Comparison of ENCODE assay signal across 1 cellular context in genomic region chr3:66500575-66501482, GRCh38.
TF ChIP-seq lines count a peak whose summit lies in the region.

LRIG1 (minus strand) TSS chr3:66501022; CDS start chr3:66500407, 615 bp downstream.

TF ChIP-seq in HepG2, 621 proteins besides CTCF, POLR2A, EP300 and RAD21 (continued from another document and continues in another):
- 0 out of 2 replicates have a peak, but pooled peaks have one; percentile 53 for TF ChIP-seq ZBTB4 (CRISPR knock-in tag; IDR thresholded peaks at IDR 0.05; ENCODE audit: borderline replicate concordance)
- peak; percentile 66; the same call in 1 of the 2 replicates for TF ChIP-seq PITX1 (CRISPR knock-in tag; IDR thresholded peaks at IDR 0.05)
- TF ChIP-seq ZHX2 (IDR thresholded peaks at IDR 0.05; ENCODE audit: low read depth) = 0 out of 2 replicates have a peak, but pooled peaks have one; percentile 17
- TF ChIP-seq ZHX2 (CRISPR knock-in tag; IDR thresholded peaks at IDR 0.05; ENCODE audit: borderline replicate concordance) = no peak
- peak; percentile 58; the same call in 1 of the 2 replicates for TF ChIP-seq RCOR2 (CRISPR knock-in tag; IDR thresholded peaks at IDR 0.05)
- no peak for TF ChIP-seq MTF1 (CRISPR knock-in tag; IDR thresholded peaks at IDR 0.05)
- TF ChIP-seq CEBPB (IDR thresholded peaks at IDR 0.05; ENCODE audit: borderline replicate concordance, low read depth, low read length) = peak; percentile 45; the same call in 1 of the 2 replicates
- peak; percentile 89 for TF ChIP-seq ZNF777 (CRISPR knock-in tag; IDR thresholded peaks at IDR 0.05)
- no peak for TF ChIP-seq ZNF616 (CRISPR knock-in tag; IDR thresholded peaks at IDR 0.05; ENCODE audit: low read depth)
- peak; percentile 14; the same call in 1 of the 2 replicates for TF ChIP-seq STAG1 (CRISPR knock-in tag; IDR thresholded peaks at IDR 0.05)
- TF ChIP-seq ZNF512B (CRISPR knock-in tag; IDR thresholded peaks at IDR 0.05; ENCODE audit: borderline replicate concordance) = peak; percentile 60; the same call in 1 of the 2 replicates
- TF ChIP-seq KDM4B (CRISPR knock-in tag; IDR thresholded peaks at IDR 0.05) = peak; percentile 58; the same call in 1 of the 2 replicates
- TF ChIP-seq ARID2 (CRISPR knock-in tag; IDR thresholded peaks at IDR 0.05; ENCODE audit: borderline replicate concordance) = 0 out of 2 replicates have a peak, but pooled peaks have one; percentile 14
- no peak for TF ChIP-seq DBP (CRISPR knock-in tag; IDR thresholded peaks at IDR 0.05; ENCODE audit: not compliant biosample characterization)
- 0 out of 2 replicates have a peak, but pooled peaks have one; percentile 42 for TF ChIP-seq ZNF691 (CRISPR knock-in tag; IDR thresholded peaks at IDR 0.05; ENCODE audit: borderline replicate concordance, low read depth)
- no peak; the same call in 1 of the 2 replicates for TF ChIP-seq KMT2A (CRISPR knock-in tag; IDR thresholded peaks at IDR 0.05)
- TF ChIP-seq ZFP37 (CRISPR knock-in tag; IDR thresholded peaks at IDR 0.05; ENCODE audit: borderline replicate concordance) = no peak
- peak; percentile 97 for TF ChIP-seq ZNF281 (CRISPR knock-in tag; IDR thresholded peaks at IDR 0.05; ENCODE audit: borderline replicate concordance)
- TF ChIP-seq ZNF3 (CRISPR knock-in tag; IDR thresholded peaks at IDR 0.05) = no peak
- peak; percentile 58 for TF ChIP-seq DRAP1 (CRISPR knock-in tag; IDR thresholded peaks at IDR 0.05)
- peak in 1 of 2 experiments; percentile 78; a peak in 2 of 4 replicates for TF ChIP-seq KLF16 (CRISPR knock-in tag; IDR thresholded peaks at IDR 0.05)
- peak; percentile 64; the same call in 1 of the 2 replicates for TF ChIP-seq IRX3 (CRISPR knock-in tag; IDR thresholded peaks at IDR 0.05; ENCODE audit: borderline replicate concordance, low read depth)
- TF ChIP-seq ZNF430 (CRISPR knock-in tag; IDR thresholded peaks at IDR 0.05) = peak; percentile 72; the same call in 1 of the 2 replicates
- TF ChIP-seq KDM5A (IDR thresholded peaks at IDR 0.05; ENCODE audit: borderline replicate concordance, low read length) = no peak; the same call in 1 of the 2 replicates
- peak; percentile 84; the same call in 1 of the 2 replicates for TF ChIP-seq ZNF235 (CRISPR knock-in tag; IDR thresholded peaks at IDR 0.05; ENCODE audit: borderline replicate concordance)
- TF ChIP-seq MEIS2 (CRISPR knock-in tag; IDR thresholded peaks at IDR 0.05) = no peak; the same call in 1 of the 2 replicates
- TF ChIP-seq HOXA5 (CRISPR knock-in tag; IDR thresholded peaks at IDR 0.05) = no peak
- peak; percentile 22 for TF ChIP-seq YY1 (IDR thresholded peaks at IDR 0.05; ENCODE audit: insufficient read depth, insufficient replicate concordance, low read depth, low read length)
- TF ChIP-seq YEATS2 (CRISPR knock-in tag; IDR thresholded peaks at IDR 0.05; ENCODE audit: borderline replicate concordance) = peak; percentile 78; the same call in 1 of the 2 replicates
- TF ChIP-seq HNF4G (IDR thresholded peaks at IDR 0.05; ENCODE audit: borderline replicate concordance, low read depth, low read length) = peak; percentile 27; the same call in 1 of the 2 replicates
- no peak for TF ChIP-seq HNF4G (CRISPR knock-in tag; IDR thresholded peaks at IDR 0.05; ENCODE audit: borderline replicate concordance, low read depth)
- no peak for TF ChIP-seq ZNF180 (CRISPR knock-in tag; IDR thresholded peaks at IDR 0.05; ENCODE audit: borderline replicate concordance, low read depth)
- TF ChIP-seq AGO1 (IDR thresholded peaks at IDR 0.05; ENCODE audit: low read depth, low read length, poor library complexity, severe bottlenecking) = no peak
- TF ChIP-seq ZNF224 (CRISPR knock-in tag; IDR thresholded peaks at IDR 0.05) = peak; percentile 80; the same call in 1 of the 2 replicates
- peak; percentile 52; the same call in 1 of the 2 replicates for TF ChIP-seq NR2F2 (IDR thresholded peaks at IDR 0.05; ENCODE audit: borderline replicate concordance, low read depth)
- TF ChIP-seq TEAD3 (CRISPR knock-in tag; optimal IDR thresholded peaks at IDR 0.05; ENCODE audit: borderline replicate concordance) = peak; percentile 51
- TF ChIP-seq ZNF816 (CRISPR knock-in tag; IDR thresholded peaks at IDR 0.05; ENCODE audit: borderline replicate concordance) = peak; percentile 75; the same call in 1 of the 2 replicates
- TF ChIP-seq CHCHD3 (CRISPR knock-in tag; IDR thresholded peaks at IDR 0.05) = peak; percentile 91
- TF ChIP-seq ZNF841 (CRISPR knock-in tag; IDR thresholded peaks at IDR 0.05; ENCODE audit: borderline replicate concordance) = no peak
- peak; percentile 90; the same call in 1 of the 2 replicates for TF ChIP-seq MAZ (IDR thresholded peaks at IDR 0.05; ENCODE audit: borderline replicate concordance, low read depth, low read length)
- TF ChIP-seq MAZ (CRISPR knock-in tag; IDR thresholded peaks at IDR 0.05; ENCODE audit: low read depth) = no peak
- TF ChIP-seq BRD4 (CRISPR knock-in tag; IDR thresholded peaks at IDR 0.05) = no peak
- TF ChIP-seq THRA (CRISPR knock-in tag; IDR thresholded peaks at IDR 0.05; ENCODE audit: borderline replicate concordance) = 0 out of 2 replicates have a peak, but pooled peaks have one; percentile 67
- no peak; the same call in 1 of the 2 replicates for TF ChIP-seq ZNF431 (CRISPR knock-in tag; IDR thresholded peaks at IDR 0.05; ENCODE audit: borderline replicate concordance, low read depth)
